In genomic region chr17:73203135-73203787, GRCh38 we compare ENCODE assay signal across 1 cellular context.
TF ChIP-seq lines count a peak whose summit lies in the region.

No MANE protein-coding gene starts in this region.

TF ChIP-seq in HepG2, 621 proteins besides CTCF, POLR2A, EP300 and RAD21 (continued from another document and continues in another):
- TF ChIP-seq ZBTB46 (CRISPR knock-in tag; IDR thresholded peaks at IDR 0.05; ENCODE audit: borderline replicate concordance) (0 out of 2 replicates have a peak, but pooled peaks have one; percentile 30), PATZ1 (CRISPR knock-in tag; IDR thresholded peaks at IDR 0.05) (0 out of 2 replicates have a peak, but pooled peaks have one; percentile 12), ZNF407 (CRISPR knock-in tag; IDR thresholded peaks at IDR 0.05; ENCODE audit: not compliant biosample characterization) (no peak), SOX13 (IDR thresholded peaks at IDR 0.05) (0 out of 2 replicates have a peak, but pooled peaks have one; percentile 28), SOX13 (CRISPR knock-in tag; conservative IDR thresholded peaks at IDR 0.05 in 1 of 2, IDR thresholded peaks at IDR 0.05 in 1 of 2) (peak in 1 of 2 experiments; percentile 95; a peak in 2 of 4 replicates), ZFX (CRISPR knock-in tag; IDR thresholded peaks at IDR 0.05; ENCODE audit: low read depth) (peak; percentile 68), ZNF816 (CRISPR knock-in tag; IDR thresholded peaks at IDR 0.05; ENCODE audit: borderline replicate concordance) (no peak; the same call in 1 of the 2 replicates), CREM (IDR thresholded peaks at IDR 0.05) (0 out of 2 replicates have a peak, but pooled peaks have one; percentile 47), CREM (CRISPR knock-in tag; IDR thresholded peaks at IDR 0.05) (no peak), PRDM10 (CRISPR knock-in tag; IDR thresholded peaks at IDR 0.05; ENCODE audit: low read depth) (0 out of 2 replicates have a peak, but pooled peaks have one; percentile 35), ASH2L (IDR thresholded peaks at IDR 0.05; ENCODE audit: insufficient read length, low read depth, low read length) (peak; percentile 81), ZNF749 (CRISPR knock-in tag; IDR thresholded peaks at IDR 0.05; ENCODE audit: borderline replicate concordance) (0 out of 2 replicates have a peak, but pooled peaks have one; percentile 60), ZNF891 (CRISPR knock-in tag; IDR thresholded peaks at IDR 0.05) (no peak), MTA1 (CRISPR knock-in tag; IDR thresholded peaks at IDR 0.05; ENCODE audit: borderline replicate concordance) (no peak), ZNF275 (CRISPR knock-in tag; IDR thresholded peaks at IDR 0.05; ENCODE audit: borderline replicate concordance) (peak; percentile 16; the same call in 1 of the 2 replicates), ZNF350 (CRISPR knock-in tag; IDR thresholded peaks at IDR 0.05; ENCODE audit: borderline replicate concordance, low read depth) (no peak), FOSL2 (CRISPR knock-in tag; IDR thresholded peaks at IDR 0.05) (peak; percentile 80), GABPA (IDR thresholded peaks at IDR 0.05; ENCODE audit: low read depth, low read length) (no peak), GABPA (CRISPR knock-in tag; IDR thresholded peaks at IDR 0.05; ENCODE audit: low read depth) (0 out of 2 replicates have a peak, but pooled peaks have one; percentile 16), ZNF414 (CRISPR knock-in tag; IDR thresholded peaks at IDR 0.05) (no peak), KDM6A (CRISPR knock-in tag; IDR thresholded peaks at IDR 0.05; ENCODE audit: low read depth) (0 out of 2 replicates have a peak, but pooled peaks have one; percentile 28), ZNF629 (CRISPR knock-in tag; conservative IDR thresholded peaks at IDR 0.05) (peak; percentile 37; the same call in 1 of the 2 replicates), ZFY (CRISPR knock-in tag; IDR thresholded peaks at IDR 0.05) (peak; percentile 75), NFYB (CRISPR knock-in tag; IDR thresholded peaks at IDR 0.05) (peak; percentile 51), SMC3 (IDR thresholded peaks at IDR 0.05; ENCODE audit: low read length) (no peak), MED1 (CRISPR knock-in tag; IDR thresholded peaks at IDR 0.05) (peak; percentile 84), RXRA (CRISPR knock-in tag; IDR thresholded peaks at IDR 0.05) (peak; percentile 27; the same call in 1 of the 2 replicates), DNMT1 (CRISPR knock-in tag; IDR thresholded peaks at IDR 0.05) (no peak), HMGXB3 (CRISPR knock-in tag; IDR thresholded peaks at IDR 0.05; ENCODE audit: borderline replicate concordance) (0 out of 2 replicates have a peak, but pooled peaks have one; percentile 13), ZNF782 (CRISPR knock-in tag; IDR thresholded peaks at IDR 0.05; ENCODE audit: borderline replicate concordance) (no peak)
